In genomic region chr5:112109331-112109993, GRCh38 we compare ENCODE assay signal across 9 cellular contexts.
A peak's percentile ranks its signal among the peaks of the same experiment; 100 is the strongest.
DNase-seq lines count a peak whose midpoint lies in the region; ATAC-seq and TF ChIP-seq lines count a peak whose summit lies in the region.
"Had no signal": no experiment of that assay in that cellular context is flagged by ENCODE, and none has a peak within 500 bp of the region (broad histone marks: within the 10 kb centered on the region; RNA-seq: fewer than 3 reads in every experiment).

No MANE protein-coding gene starts in this region.

- H3K27me3 Mint-ChIP-seq in GM23338 (ENCODE audit: insufficient read depth, low read depth, poor library complexity): peaks cover 4% of the 10 kb centered on the region

- peak overlapping the region; percentile 61; the same call in 1 of the 2 replicates for H2AFZ ChIP-seq in GM23338

- no peaks in the 10 kb centered on the region for H3K36me3 ChIP-seq in GM23338 (ENCODE audit: insufficient read depth)

- H3K9me3 Mint-ChIP-seq in GM23338: no peaks in the 10 kb centered on the region

- H3K36me3 Mint-ChIP-seq in GM23338 (ENCODE audit: low read depth): no peaks in the 10 kb centered on the region

- DNase-seq in GM23338 (ENCODE audit: low spot score): peak; percentile 56
- peak; percentile 30 for DNase-seq in SW480 (ENCODE audit: low spot score)
- DNase-seq in iPS DF 19.7 (ENCODE audit: low read depth, low spot score): peak; percentile 42
- DNase-seq in Ammon's horn (ENCODE audit: low spot score): no peak
- DNase-seq in GM20000 (ENCODE audit: low spot score): no peak
- DNase-seq in NCI-H345 treated with DMSO at 0.1 percent for 48 hours (lab: John Stamatoyannopoulos, UW; ENCODE audit: unreplicated experiment): no peak

- H3K9me2 ChIP-seq in GM23338 (ENCODE audit: insufficient read depth): peaks cover 6% of the 10 kb centered on the region; the same call in 1 of the 2 replicates

- H3K27ac Mint-ChIP-seq in GM23338: no peak overlapping the region

- H3K27ac ChIP-seq in 22Rv1 (peak overlapping the region; percentile 25; the same call in 1 of the 2 replicates), GM23338 (ENCODE audit: low read depth) (no peak overlapping the region)
- H3K27ac ChIP-seq: VCaP had no signal

- TF ChIP-seq CTCF in 22Rv1 (IDR thresholded peaks at IDR 0.05): no peak
- no peak for TF ChIP-seq CTCF in GM23338 (conservative IDR thresholded peaks at IDR 0.05; ENCODE audit: low read depth in 2 of 2)
- TF ChIP-seq CTCF in GM20000 (IDR thresholded peaks at IDR 0.05; ENCODE audit: extremely low read depth, missing control alignments): no peak

- no peak overlapping the region for H3K4me3 ChIP-seq in GM23338

- H3K27me3 ChIP-seq in GM23338 (ENCODE audit: insufficient read depth): no peaks in the 10 kb centered on the region

- no peaks in the 10 kb centered on the region for H3F3A ChIP-seq in GM23338 (replicated peaks; ENCODE audit: low read depth)

- H3K4me1 ChIP-seq in GM23338 (ENCODE audit: insufficient read depth): no peaks in the 10 kb centered on the region

- H3K4me2 ChIP-seq in GM23338: no peak overlapping the region

- H4K20me1 ChIP-seq in GM23338 (replicated peaks; ENCODE audit: insufficient read depth): no peaks in the 10 kb centered on the region

- ATAC-seq in GM23338 (peak; percentile 94), HG03095 (IDR thresholded peaks at IDR 0.05; ENCODE audit: unreplicated experiment) (no peak)

- no peaks in the 10 kb centered on the region; the same call in 2 of the 3 replicates for H3K4me1 Mint-ChIP-seq in GM23338

- no peak overlapping the region for H3K4me3 Mint-ChIP-seq in GM23338

- no peaks in the 10 kb centered on the region for H3K79me2 ChIP-seq in GM23338 (replicated peaks; ENCODE audit: insufficient read depth)

TF ChIP-seq in GM23338, 12 proteins besides CTCF, POLR2A, EP300 and RAD21:
- TF ChIP-seq ZNF462 (CRISPR knock-in tag; IDR thresholded peaks at IDR 0.05) (0 out of 2 replicates have a peak, but pooled peaks have one; percentile 16), ETS1 (IDR thresholded peaks at IDR 0.05) (no peak)

Comparison
In these comparisons a context has a peak if more than half of its experiments do, and no peak if none do; other contexts are left out.
1. DNase-seq: peak in GM23338 (single experiment), SW480 (single experiment) and iPS DF 19.7 (single experiment); none in Ammon's horn (single experiment), GM20000 (single experiment) and NCI-H345 treated with DMSO at 0.1 percent for 48 hours (single experiment).